In the genomic region with DNA sequence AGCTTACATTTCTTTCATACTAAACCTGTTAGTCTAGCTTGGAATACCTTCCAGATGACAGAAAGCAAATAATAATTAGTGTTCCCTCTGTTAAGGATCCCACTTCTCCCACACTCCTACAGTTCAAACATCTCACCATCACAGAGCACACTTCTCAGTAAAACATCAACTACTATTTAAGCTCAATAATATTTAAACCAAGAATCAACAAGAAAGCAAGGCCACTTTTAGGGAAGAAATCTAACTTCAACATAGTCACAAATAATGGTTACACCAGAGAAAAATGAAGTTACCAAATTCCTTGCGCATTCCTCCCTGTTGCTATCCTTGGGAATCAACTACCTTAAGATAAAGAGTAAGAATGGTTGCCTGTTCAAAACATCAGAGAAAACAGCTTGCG, we compare ENCODE assay signal across 9 cellular contexts. TPM values are rescaled to one million over a fixed set of nuclear protein-coding genes. Genes with fewer than 3 reads are reported as not detected.
DNase-seq lines count a peak whose midpoint lies in the region; ATAC-seq and TF ChIP-seq lines count a peak whose summit lies in the region.
"Had no signal": no experiment of that assay in that cellular context is flagged by ENCODE, and none has a peak within 500 bp of the region (broad histone marks: within the 10 kb centered on the region; RNA-seq: fewer than 3 reads in every experiment).

No MANE protein-coding gene starts in this region.

- POLR2A ChIA-PET in CD4-positive, alpha-beta T cell (lab: Charles Lee): interaction anchor here (1.2 to 5.6 kb wide), 4 partner anchors 7 to 86 kb away, joined by 4 to 174 read pairs (median 59); partner anchors contain the start of gene SYNCRIP

- peak overlapping the region; percentile 95 for H3K4me3 Mint-ChIP-seq in CD4-positive, alpha-beta T cell
- peak overlapping the region; percentile 98 for H3K4me3 Mint-ChIP-seq in central memory CD8-positive, alpha-beta T cell
- peak overlapping the region; percentile 92 for H3K4me3 Mint-ChIP-seq in nephron progenitor cell

- H3K27ac ChIP-seq in CD4-positive, alpha-beta T cell (ENCODE audit: low read depth, low read length): no peak overlapping the region
- no peak overlapping the region for H3K27ac ChIP-seq in Karpas-422 (ENCODE audit: low read length)

- intact Hi-C loops in CD4-positive, alpha-beta T cell (cut with DNase I, micrococcal nuclease): loop anchor here in 1 of 2 experiments (2.0 to 5.0 kb wide), 2 partner anchors 51 to 85 kb away; partner anchors contain the start of gene SYNCRIP

- H3K27ac Mint-ChIP-seq in CD4-positive, alpha-beta T cell: peak overlapping the region; percentile 85
- peak overlapping the region; percentile 94 for H3K27ac Mint-ChIP-seq in central memory CD8-positive, alpha-beta T cell (ENCODE audit: low read depth)
- H3K27ac Mint-ChIP-seq in nephron progenitor cell: no peak overlapping the region

- H3K27me3 Mint-ChIP-seq in CD4-positive, alpha-beta T cell: no peaks in the 10 kb centered on the region
- H3K27me3 Mint-ChIP-seq in central memory CD8-positive, alpha-beta T cell: no peaks in the 10 kb centered on the region
- peaks cover 16% of the 10 kb centered on the region for H3K27me3 Mint-ChIP-seq in nephron progenitor cell (ENCODE audit: low read depth, poor library complexity)

- no peak for TF ChIP-seq CTCF in CD4-positive, alpha-beta T cell (IDR thresholded peaks at IDR 0.05)
- TF ChIP-seq CTCF in nephron progenitor cell (IDR thresholded peaks at IDR 0.05): no peak

- H3K4me1 Mint-ChIP-seq in CD4-positive, alpha-beta T cell (ENCODE audit: low read depth): peaks cover 59% of the 10 kb centered on the region
- H3K4me1 Mint-ChIP-seq in central memory CD8-positive, alpha-beta T cell: peaks cover 53% of the 10 kb centered on the region
- peaks cover 23% of the 10 kb centered on the region for H3K4me1 Mint-ChIP-seq in nephron progenitor cell

- peak overlapping the region; percentile 84 for H3K4me3 ChIP-seq in Karpas-422 (ENCODE audit: low read length)

- no peaks in the 10 kb centered on the region for H3K9me3 ChIP-seq in CD4-positive, alpha-beta T cell (ENCODE audit: control insufficient read depth, low read length)
- no peaks in the 10 kb centered on the region for H3K9me3 ChIP-seq in Karpas-422 (ENCODE audit: low read length)

- peak overlapping the region; percentile 82 for H3K9ac ChIP-seq in Karpas-422 (ENCODE audit: low read length)

- no peak for ATAC-seq in CD4-positive, alpha-beta T cell (ENCODE audit: poor library complexity)
- no peak for ATAC-seq in central memory CD8-positive, alpha-beta T cell (replicated peaks; ENCODE audit: extremely low read depth, poor library complexity, severe bottlenecking)
- ATAC-seq in GM19324 (IDR thresholded peaks at IDR 0.05; ENCODE audit: low FRiP score, unreplicated experiment): no peak
- no peak for ATAC-seq in GM21528 (IDR thresholded peaks at IDR 0.05; ENCODE audit: low FRiP score, unreplicated experiment)

- H3K4me2 ChIP-seq in Karpas-422 (ENCODE audit: low read depth, low read length, poor library complexity, severe bottlenecking): peak overlapping the region; percentile 84

- no peaks in the 10 kb centered on the region for H3K9me2 ChIP-seq in Karpas-422 (replicated peaks; ENCODE audit: insufficient read depth, low read length)

- H3K79me2 ChIP-seq in Karpas-422 (ENCODE audit: low read length): peaks cover 61% of the 10 kb centered on the region

- no peaks in the 10 kb centered on the region for H4K20me1 ChIP-seq in Karpas-422 (ENCODE audit: insufficient read depth, low read depth, low read length)

- DNase-seq in CD4-positive, alpha-beta T cell: no peak
- DNase-seq in Karpas-422: no peak
- no peak for DNase-seq in central memory CD8-positive, alpha-beta T cell (ENCODE audit: low spot score in 2 of 2)
- no peak for DNase-seq in nephron progenitor cell
- no peak for DNase-seq in NCI-H2029 treated with DMSO at 0.1 percent for 48 hours (lab: John Stamatoyannopoulos, UW)
- no peak for DNase-seq in Kasumi-1 (lab: John Stamatoyannopoulos, UW)
- DNase-seq: NCI-H146 had no signal

- H3K9me3 Mint-ChIP-seq in CD4-positive, alpha-beta T cell: no peaks in the 10 kb centered on the region
- no peaks in the 10 kb centered on the region for H3K9me3 Mint-ChIP-seq in central memory CD8-positive, alpha-beta T cell
- peaks cover 49% of the 10 kb centered on the region for H3K9me3 Mint-ChIP-seq in nephron progenitor cell

- H3K36me3 ChIP-seq in Karpas-422 (ENCODE audit: insufficient read depth, low read length): peaks cover 8% of the 10 kb centered on the region; the same call in 1 of the 2 replicates

- H3K36me3 Mint-ChIP-seq in CD4-positive, alpha-beta T cell (ENCODE audit: low read depth): peaks cover 50% of the 10 kb centered on the region
- H3K36me3 Mint-ChIP-seq in central memory CD8-positive, alpha-beta T cell (ENCODE audit: insufficient read depth): peaks cover 18% of the 10 kb centered on the region
- H3K36me3 Mint-ChIP-seq in nephron progenitor cell (ENCODE audit: low read depth): peaks cover 56% of the 10 kb centered on the region

- no peak overlapping the region for H2AFZ ChIP-seq in Karpas-422 (ENCODE audit: low read length)

- peaks cover 31% of the 10 kb centered on the region for H3K4me1 ChIP-seq in Karpas-422 (ENCODE audit: low read length)

- CTCF ChIA-PET in CD4-positive, alpha-beta T cell (lab: Charles Lee): interaction anchor here (1.2 kb wide), 1 partner anchor 50 kb away, joined by 3 read pairs; the partner anchor contains the start of gene SYNCRIP

- no peaks in the 10 kb centered on the region for H3K27me3 ChIP-seq in CD4-positive, alpha-beta T cell (ENCODE audit: control insufficient read depth, insufficient read depth, low read length)
- no peaks in the 10 kb centered on the region for H3K27me3 ChIP-seq in Karpas-422 (ENCODE audit: low read length)

RNA-seq across cellular contexts. Expression of gene SNX14, which starts 1.6 kb away (rescaled TPM):
- 10 to 100 TPM; 30.8 to 31.5 TPM for total RNA-seq in CD4-positive, alpha-beta T cell
- total RNA-seq in Karpas-422 (2014; rRNA removed; shearing (Covaris generic); ENCODE audit: low replicate concordance): 93.1 and 153 TPM in 2 replicates

RNA-seq across cellular contexts. Expression of gene SYNCRIP, which starts 50.6 kb away (rescaled TPM):
- total RNA-seq in CD4-positive, alpha-beta T cell: 10 to 100 TPM; 53.2 to 58.3 TPM
- total RNA-seq in Karpas-422 (2014; rRNA removed; shearing (Covaris generic); ENCODE audit: low replicate concordance): 73.4 and 99.4 TPM in 2 replicates
